ENCODE assay signal across 31 cellular contexts in genomic region chr6:147015674-147016073, GRCh38.
"Had no signal": no experiment of that assay in that cellular context is flagged by ENCODE, and none has a peak within 500 bp of the region (broad histone marks: within the 10 kb centered on the region; RNA-seq: fewer than 3 reads in every experiment).

No MANE protein-coding gene starts in this region.

- H3K4me2 ChIP-seq: PC-9 had no signal

- H2AFZ ChIP-seq: PC-9 had no signal

- H3K36me3 ChIP-seq: MG63, SJCRH30 had no signal

- H3K27ac ChIP-seq: PC-9, RWPE1, SJCRH30, SK-N-MC had no signal

- H3K9me3 ChIP-seq: MG63, SJCRH30 had no signal

- H3K27me3 ChIP-seq: MG63, SJCRH30 had no signal

- H3K4me3 ChIP-seq: MG63, PC-9, SJCRH30, SK-N-MC had no signal

- ATAC-seq: Panc1, Right ventricle myocardium inferior, SK-N-SH treated with all-trans-retinoic acid at 6 μM for 48 hours, T-cell had no signal

- DNase-seq: Kasumi-1, NCI-H1048, NCI-H1092 treated with DMSO at 0.1 percent for 48 hours, NCI-H1105 treated with DMSO at 0.1 percent for 48 hours, NCI-H1417, NCI-H1436, NCI-H146, NCI-H1694, NCI-H187, NCI-H1930, NCI-H2029 treated with DMSO at 0.1 percent for 48 hours, NCI-H2081 treated with DMSO at 0.1 percent for 48 hours, NCI-H2107, NCI-H2171, NCI-H446 treated with DMSO at 0.1 percent for 48 hours, NCI-H510A, NCI-H526, NCI-H69, NCI-H748 treated with DMSO at 0.1 percent for 48 hours, NCI-H82, PC-9, SHP77, SIG-M5, T-cell had no signal
